In genomic region chr4:139175647-139176298, GRCh38 we compare ENCODE assay signal across 8 cellular contexts. TPM values are rescaled to one million over a fixed set of nuclear protein-coding genes. Genes with fewer than 3 reads are reported as not detected.
DNase-seq lines count a peak whose midpoint lies in the region; ATAC-seq, FAIRE-seq and TF ChIP-seq lines count a peak whose summit lies in the region.

No MANE protein-coding gene starts in this region.

- H3K4me2 ChIP-seq in A549: peak overlapping the region; percentile 87

- 6% methylated on average over 24 of the region's 26 CpGs for WGBS in A549 (ENCODE audit: missing lambda C conversion rate)

- H3K4me1 ChIP-seq in A549 (peaks cover 30% of the 10 kb centered on the region), SJSA1 (replicated peaks) (peaks cover 18% of the 10 kb centered on the region)

- ATAC-seq in A549: peak; percentile 5 to 18; a peak in 4 of 6 replicates

- no peaks in the 10 kb centered on the region for H3K27me3 ChIP-seq in SJSA1 (replicated peaks)

- FAIRE-seq in A549 (lab: Jason Lieb, UNC): no peak

- no peak for TF ChIP-seq POLR2A in A549 (IDR thresholded peaks at IDR 0.05; ENCODE audit: low read length)

- H3K36me3 Mint-ChIP-seq in endothelial cell (ENCODE audit: low read depth, unreplicated experiment): peaks cover 6% of the 10 kb centered on the region
- H3K36me3 Mint-ChIP-seq in neural crest cell (ENCODE audit: low read depth): no peaks in the 10 kb centered on the region

- H3K4me3 Mint-ChIP-seq in endothelial cell (ENCODE audit: unreplicated experiment) (peak overlapping the region; percentile 97), neural crest cell (peak overlapping the region; percentile 94)

- TF ChIP-seq CTCF in A549 (IDR thresholded peaks at IDR 0.05) (no peak), endothelial cell (IDR thresholded peaks at IDR 0.05; ENCODE audit: unreplicated experiment) (no peak), neural crest cell (conservative IDR thresholded peaks at IDR 0.05) (no peak)

- POLR2A ChIA-PET in A549 (lab: Yijun Ruan, JAX): interaction anchor here (0.6 to 3.2 kb wide), 3 partner anchors 8 to 185 kb away, joined by 3 to 27 read pairs (median 10); partner anchors contain the start of genes NAA15 and NDUFC1

- H3K9me3 ChIP-seq in A549: no peaks in the 10 kb centered on the region
- no peaks in the 10 kb centered on the region for H3K9me3 ChIP-seq in SJSA1 (replicated peaks)

- H3K36me3 ChIP-seq in SJSA1: peaks cover 14% of the 10 kb centered on the region; the same call in 1 of the 2 replicates

- peak in 1 of 2 experiments; percentile 15 for DNase-seq in A549 (ENCODE audit: low read depth in 1 of 2, low spot score in 1 of 2)
- DNase-seq in GM19238 (ENCODE audit: insufficient read length, low spot score): peak; percentile 4
- peak in 1 of 2 experiments; percentile 71 for DNase-seq in SJSA1 (ENCODE audit: low read depth in 1 of 2, low spot score in 2 of 2)
- no peak for DNase-seq in endothelial cell (ENCODE audit: low spot score)
- DNase-seq in neural crest cell (ENCODE audit: low read depth, low spot score): peak; percentile 24
- no peak for DNase-seq in stimulated activated CD4-positive, alpha-beta T cell treated with anti-CD3 and anti-CD28 coated beads, Interleukin-4, amount 100 ng/mL, for 1 hour
- no peak for DNase-seq in globus pallidus (ENCODE audit: low spot score)
- DNase-seq in DMS153 (lab: John Stamatoyannopoulos, UW): no peak

- H3K4me1 Mint-ChIP-seq in endothelial cell (ENCODE audit: unreplicated experiment): peaks cover 7% of the 10 kb centered on the region
- peaks cover 15% of the 10 kb centered on the region for H3K4me1 Mint-ChIP-seq in neural crest cell

- no peak for TF ChIP-seq RAD21 in A549 (conservative IDR thresholded peaks at IDR 0.05 in 1 of 2, IDR thresholded peaks at IDR 0.05 in 1 of 2)

- no peak for TF ChIP-seq EP300 in A549 (IDR thresholded peaks at IDR 0.05)

- H3K27me3 Mint-ChIP-seq in endothelial cell (ENCODE audit: unreplicated experiment): peaks cover 9% of the 10 kb centered on the region
- peaks cover 3% of the 10 kb centered on the region for H3K27me3 Mint-ChIP-seq in neural crest cell (ENCODE audit: low read depth)

- H3K27ac ChIP-seq in A549 (peak overlapping the region; percentile 85 to 100), SJSA1 (peak overlapping the region; percentile 79)

- H3K9me3 Mint-ChIP-seq in endothelial cell (ENCODE audit: unreplicated experiment) (no peaks in the 10 kb centered on the region), neural crest cell (no peaks in the 10 kb centered on the region)

- peak overlapping the region; percentile 92 for H3K4me3 ChIP-seq in A549
- H3K4me3 ChIP-seq in SJSA1: peak overlapping the region; percentile 79

- CTCF ChIA-PET in A549 (lab: Yijun Ruan, JAX): interaction anchor here (0.7 to 1.8 kb wide), 4 partner anchors 8 to 79 kb away, joined by 3 to 10 read pairs (median 5); no protein-coding TSS in a partner anchor

- peak overlapping the region; percentile 64 for H3K27ac Mint-ChIP-seq in endothelial cell (ENCODE audit: unreplicated experiment)
- H3K27ac Mint-ChIP-seq in neural crest cell (ENCODE audit: unreplicated experiment): peak overlapping the region; percentile 90

TF ChIP-seq in A549, 52 proteins besides CTCF, POLR2A, EP300 and RAD21:
- no peak for TF ChIP-seq CEBPB (IDR thresholded peaks at IDR 0.05)
- TF ChIP-seq MYC (IDR thresholded peaks at IDR 0.05; ENCODE audit: borderline replicate concordance, low read length): no peak
- no peak for TF ChIP-seq BHLHE40 (IDR thresholded peaks at IDR 0.05; ENCODE audit: low read depth, low read length)
- TF ChIP-seq POLR2AphosphoS2 (conservative IDR thresholded peaks at IDR 0.05; ENCODE audit: low read length): no peak
- TF ChIP-seq RCOR1 (IDR thresholded peaks at IDR 0.05; ENCODE audit: low read depth, low read length): no peak
- TF ChIP-seq HEYL (CRISPR knock-in tag; IDR thresholded peaks at IDR 0.05): no peak
- TF ChIP-seq ESRRA (IDR thresholded peaks at IDR 0.05; ENCODE audit: borderline replicate concordance, low read length): no peak
- TF ChIP-seq USF2 (IDR thresholded peaks at IDR 0.05): no peak
- no peak for TF ChIP-seq SREBF2 (IDR thresholded peaks at IDR 0.05)
- no peak for TF ChIP-seq NFE2L2 (conservative IDR thresholded peaks at IDR 0.05; ENCODE audit: low read length)
- no peak for TF ChIP-seq HDAC2 (IDR thresholded peaks at IDR 0.05)
- no peak for TF ChIP-seq ELK1 (IDR thresholded peaks at IDR 0.05; ENCODE audit: low read depth, low read length)
- no peak for TF ChIP-seq HOXA7 (CRISPR knock-in tag; IDR thresholded peaks at IDR 0.05)
- no peak for TF ChIP-seq RNF2 (IDR thresholded peaks at IDR 0.05; ENCODE audit: borderline replicate concordance, low read depth)
- no peak for TF ChIP-seq FOSL2 (IDR thresholded peaks at IDR 0.05)
- TF ChIP-seq FOSL2 (CRISPR knock-in tag; IDR thresholded peaks at IDR 0.05): no peak
- no peak for TF ChIP-seq TP53 (CRISPR knock-in tag; IDR thresholded peaks at IDR 0.05)
- TF ChIP-seq NR3C1 (IDR thresholded peaks at IDR 0.05): no peak
- TF ChIP-seq HOXB13 (CRISPR knock-in tag; IDR thresholded peaks at IDR 0.05; ENCODE audit: low read depth): no peak
- TF ChIP-seq CHD4 (IDR thresholded peaks at IDR 0.05; ENCODE audit: borderline replicate concordance): no peak
- no peak for TF ChIP-seq PHF8 (IDR thresholded peaks at IDR 0.05; ENCODE audit: borderline replicate concordance, low read depth)

RNA-seq across cellular contexts. Expression of gene ELF2, which starts 1.2 kb away (rescaled TPM):
- polyA plus RNA-seq in A549 (2011; rRNA removed) (24.3 and 27.3 TPM in 2 replicates), A549 (2017; fragmentation: RNase III; extraction: RNeasy Plus Mini Kit Qiagen cat#74134 plus additional on column Dnase treatment) (12.4 to 12.7 TPM (median 12.6 TPM) in 3 replicates)
- 8.7 and 9.6 TPM in 2 replicates for polyA plus RNA-seq in A549 (2012; cell fraction: cytosol; rRNA removed)
- 9.5 and 9.6 TPM in 2 replicates for polyA plus RNA-seq in A549 (2012; cell fraction: nucleus; rRNA removed)
- polyA minus RNA-seq in A549 (2011; rRNA and poly(A)+ RNA removed): 33.1 and 33.8 TPM in 2 replicates
- total RNA-seq in SJSA1 (2014; rRNA removed; shearing (Covaris generic)): 27.0 and 44.6 TPM in 2 replicates
- total RNA-seq in endothelial cell (ENCODE audit: unreplicated experiment) (48.0 TPM), neural crest cell (37.8 and 39.4 TPM in 2 replicates)

Comparison
In these comparisons a context has a peak if more than half of its experiments do, and no peak if none do; other contexts are left out.
1. DNase-seq: peak in GM19238 (single experiment) and neural crest cell (single experiment); none in endothelial cell (single experiment), stimulated activated CD4-positive, alpha-beta T cell treated with anti-CD3 and anti-CD28 coated beads, Interleukin-4, amount 100 ng/mL, for 1 hour (single experiment), globus pallidus (single experiment) and DMS153 (single experiment).